14 cellular contexts compared by ENCODE assay signal in the genomic region with DNA sequence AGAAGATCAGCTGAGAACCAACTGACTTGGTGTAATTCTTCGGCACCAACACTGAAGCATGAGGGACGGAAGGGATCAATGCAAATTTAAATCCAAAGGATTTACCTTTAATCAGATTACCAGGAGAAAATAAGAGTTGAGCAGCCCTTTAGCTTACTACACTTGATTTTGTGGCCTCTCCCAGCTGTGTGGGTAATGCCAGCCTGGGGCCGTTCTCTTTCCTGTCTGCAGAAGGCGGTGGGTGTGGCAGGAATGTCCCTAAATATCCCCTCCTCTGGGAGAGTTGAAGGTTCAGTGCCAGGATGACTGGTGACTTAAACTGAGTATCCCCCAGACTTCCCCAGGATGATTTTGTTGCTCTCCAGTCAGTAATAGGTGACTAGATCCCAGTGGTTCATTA. TPM values are rescaled to one million over a fixed set of nuclear protein-coding genes. Genes with fewer than 3 reads are reported as not detected.
DNase-seq lines count a peak whose midpoint lies in the region; ATAC-seq, FAIRE-seq and TF ChIP-seq lines count a peak whose summit lies in the region.
"Had no signal": no experiment of that assay in that cellular context is flagged by ENCODE, and none has a peak within 500 bp of the region (broad histone marks: within the 10 kb centered on the region; RNA-seq: fewer than 3 reads in every experiment).

No MANE protein-coding gene starts in this region.

- H3K9me3 ChIP-seq in OCI-LY3 (ENCODE audit: insufficient read depth, low read length) (no peaks in the 10 kb centered on the region), esophagus muscularis mucosa (no peaks in the 10 kb centered on the region)
- H3K9me3 ChIP-seq: left lung, SJCRH30, tibial nerve had no signal

- peak overlapping the region; percentile 33; the same call in 1 of the 2 replicates for H3K4me2 ChIP-seq in OCI-LY3 (ENCODE audit: low read length)

- 73% methylated on average over 4 of the region's 4 CpGs for WGBS in esophagus muscularis mucosa

- H3K4me1 ChIP-seq in OCI-LY3 (ENCODE audit: low read length) (peaks cover 33% of the 10 kb centered on the region), esophagus muscularis mucosa (peaks cover 31 to 76% (median 48%) of the 10 kb centered on the region in 4 donors)

- peaks cover 5% of the 10 kb centered on the region for H3K36me3 Mint-ChIP-seq in progenitor cell of endocrine pancreas (ENCODE audit: insufficient read depth)

- DNase-seq in D721Med (ENCODE audit: insufficient read length, low spot score) (peak; percentile 88), esophagus muscularis mucosa (ENCODE audit: extremely low spot score) (no peak), Kasumi-1 (lab: John Stamatoyannopoulos, UW) (no peak), inferior parietal cortex (ENCODE audit: extremely low spot score) (no peak), progenitor cell of endocrine pancreas (ENCODE audit: low spot score, unreplicated experiment) (no peak)
- DNase-seq: activated T-cell treated with anti-CD3 and anti-CD28 coated beads, Interleukin-2, amount 50 U/mL, for 24 hours; hippocampal formation; left lung; SJCRH30 had no signal

- H3K27ac ChIP-seq in OCI-LY3 (ENCODE audit: low read length) (no peak overlapping the region), esophagus muscularis mucosa (replicated peaks in 1 of 4) (peak overlapping the region; percentile 26 to 59 (median 54)), skin epidermis (peak overlapping the region in 18 of 21 experiments; percentile 27 to 75 (median 64))
- H3K27ac ChIP-seq: SJCRH30 had no signal

- H2AFZ ChIP-seq in OCI-LY3 (ENCODE audit: low read depth, low read length): no peak overlapping the region

- H3K27me3 Mint-ChIP-seq in progenitor cell of endocrine pancreas: no peaks in the 10 kb centered on the region
- H3K27me3 Mint-ChIP-seq: activated T-cell treated with anti-CD3 and anti-CD28 coated beads, Interleukin-2, amount 50 U/mL, for 24 hours had no signal

- H4K20me1 ChIP-seq in OCI-LY3 (ENCODE audit: insufficient read depth, low read length): no peaks in the 10 kb centered on the region

- FAIRE-seq in D721Med (lab: Jason Lieb, UNC): peak; percentile 89
- FAIRE-seq: colon had no signal

- peaks cover 9% of the 10 kb centered on the region for H3K36me3 ChIP-seq in OCI-LY3 (replicated peaks; ENCODE audit: low read depth, low read length)
- peaks cover 0 to 22% (median 18%) of the 10 kb centered on the region in 4 donors for H3K36me3 ChIP-seq in esophagus muscularis mucosa
- H3K36me3 ChIP-seq: SJCRH30 had no signal

- H3K4me3 Mint-ChIP-seq in progenitor cell of endocrine pancreas (ENCODE audit: low read depth): no peak overlapping the region
- H3K4me3 Mint-ChIP-seq: activated T-cell treated with anti-CD3 and anti-CD28 coated beads, Interleukin-2, amount 50 U/mL, for 24 hours had no signal

- no peak for ATAC-seq in HG03378 (IDR thresholded peaks at IDR 0.05; ENCODE audit: unreplicated experiment)

- intact Hi-C loops in esophagus muscularis mucosa (cut with DNase I): no loop called here

- H3K9me3 Mint-ChIP-seq in progenitor cell of endocrine pancreas (ENCODE audit: low read depth): no peaks in the 10 kb centered on the region
- H3K9me3 Mint-ChIP-seq: activated T-cell treated with anti-CD3 and anti-CD28 coated beads, Interleukin-2, amount 50 U/mL, for 24 hours had no signal

- TF ChIP-seq EP300 in esophagus muscularis mucosa (IDR thresholded peaks at IDR 0.05): no peak

- no peak overlapping the region for H3K9ac ChIP-seq in OCI-LY3 (ENCODE audit: low read length)

- no peak overlapping the region for H3K27ac Mint-ChIP-seq in progenitor cell of endocrine pancreas
- H3K27ac Mint-ChIP-seq: activated T-cell treated with anti-CD3 and anti-CD28 coated beads, Interleukin-2, amount 50 U/mL, for 24 hours had no signal

- H3K4me1 Mint-ChIP-seq in progenitor cell of endocrine pancreas (ENCODE audit: low read depth): no peaks in the 10 kb centered on the region

- H3K4me3 ChIP-seq in OCI-LY3 (ENCODE audit: low read length): no peak overlapping the region
- no peak overlapping the region for H3K4me3 ChIP-seq in esophagus muscularis mucosa
- no peak overlapping the region for H3K4me3 ChIP-seq in skin epidermis
- H3K4me3 ChIP-seq: left lung, SJCRH30, tibial nerve had no signal

- H3K79me2 ChIP-seq in OCI-LY3 (ENCODE audit: low read length): no peaks in the 10 kb centered on the region

- no peak for TF ChIP-seq CTCF in D721Med (IDR thresholded peaks at IDR 0.05; ENCODE audit: insufficient read depth, missing control alignments)
- TF ChIP-seq CTCF in OCI-LY3 (IDR thresholded peaks at IDR 0.05; ENCODE audit: low read depth, low read length): no peak
- TF ChIP-seq CTCF in esophagus muscularis mucosa (IDR thresholded peaks at IDR 0.05): no peak
- TF ChIP-seq CTCF in progenitor cell of endocrine pancreas (IDR thresholded peaks at IDR 0.05; ENCODE audit: unreplicated experiment): no peak

- TF ChIP-seq POLR2A in esophagus muscularis mucosa (IDR thresholded peaks at IDR 0.05; ENCODE audit: low read depth): no peak

- H3K27me3 ChIP-seq in OCI-LY3 (ENCODE audit: low read depth, low read length): no peaks in the 10 kb centered on the region
- no peaks in the 10 kb centered on the region for H3K27me3 ChIP-seq in esophagus muscularis mucosa
- H3K27me3 ChIP-seq: left lung, SJCRH30, tibial nerve had no signal

RNA-seq across cellular contexts. Expression of a gene that starts 22.9 kb away (rescaled TPM):
- total RNA-seq in esophagus muscularis mucosa: 10 to 100 TPM; 18.2 to 54.6 (median 42.9) TPM
- 28.9 TPM in 2 replicates for total RNA-seq in progenitor cell of endocrine pancreas

RNA-seq across cellular contexts. Expression of a gene that starts 30.7 kb away (rescaled TPM):
- total RNA-seq in esophagus muscularis mucosa: 1 to 10 TPM; 6.2 to 9.6 (median 7.5) TPM
- total RNA-seq in progenitor cell of endocrine pancreas: 18.0 and 26.2 TPM in 2 replicates

RNA-seq across cellular contexts. Expression of a gene that starts 41.5 kb away (rescaled TPM):
- total RNA-seq in esophagus muscularis mucosa (1 to 10 TPM in 3 of 4 donors, under 1 TPM in 1; 0.91 to 6.6 (median 2.5) TPM), progenitor cell of endocrine pancreas (13.1 and 13.8 TPM in 2 replicates)
